ENCODE assay signal across 1 cellular context in genomic region chr19:52962394-52963228, GRCh38.
A peak's percentile ranks its signal among the peaks of the same experiment; 100 is the strongest.
TF ChIP-seq lines count a peak whose summit lies in the region.

ZNF816 (minus strand) TSS chr19:52962881; CDS start chr19:52956089, 6,792 bp downstream.

TF ChIP-seq in Ishikawa, 13 proteins besides CTCF, POLR2A, EP300 and RAD21:
- TF ChIP-seq NFIC (IDR thresholded peaks at IDR 0.05) (peak; percentile 64), YY1 (IDR thresholded peaks at IDR 0.05; ENCODE audit: low read depth) (no peak), EGR1 (IDR thresholded peaks at IDR 0.05) (peak; percentile 66), MAX (IDR thresholded peaks at IDR 0.05) (peak; percentile 73), TEAD4 (IDR thresholded peaks at IDR 0.05) (no peak), TCF12 (IDR thresholded peaks at IDR 0.05; ENCODE audit: low read depth) (no peak; the same call in 1 of the 2 replicates), CEBPB (IDR thresholded peaks at IDR 0.05) (peak; percentile 45; the same call in 1 of the 2 replicates), FOXM1 (IDR thresholded peaks at IDR 0.05; ENCODE audit: borderline replicate concordance, low read depth) (no peak), ZBTB7A (IDR thresholded peaks at IDR 0.05; ENCODE audit: low read depth) (no peak), TAF1 (IDR thresholded peaks at IDR 0.05; ENCODE audit: low read depth) (peak; percentile 38; the same call in 1 of the 2 replicates), CREB1 (IDR thresholded peaks at IDR 0.05; ENCODE audit: low read depth) (no peak), REST (IDR thresholded peaks at IDR 0.05; ENCODE audit: low read depth) (no peak), USF1 (IDR thresholded peaks at IDR 0.05) (no peak)
